22 cellular contexts compared by ENCODE assay signal in genomic region chr9:109715340-109715739, GRCh38.
"Had no signal": no experiment of that assay in that cellular context is flagged by ENCODE, and none has a peak within 500 bp of the region (broad histone marks: within the 10 kb centered on the region; RNA-seq: fewer than 3 reads in every experiment).

No MANE protein-coding gene starts in this region.

- H3K27ac ChIP-seq: heart left ventricle, lower lobe of right lung, neutrophil, psoas muscle, sigmoid colon, stomach, thoracic aorta, transverse colon had no signal

- ATAC-seq: esophagus mucosa; heart left ventricle; left lobe of liver; lower lobe of right lung; naive thymus-derived CD4-positive, alpha-beta T cell; psoas muscle had no signal

- H3K9me3 Mint-ChIP-seq: memory B cell; naive thymus-derived CD4-positive, alpha-beta T cell; nephron progenitor cell had no signal

- H3K4me3 Mint-ChIP-seq: memory B cell; naive thymus-derived CD4-positive, alpha-beta T cell; nephron progenitor cell had no signal

- H3K36me3 Mint-ChIP-seq: memory B cell; naive thymus-derived CD4-positive, alpha-beta T cell had no signal

- H3K27me3 ChIP-seq: heart left ventricle, neutrophil, sigmoid colon, transverse colon had no signal

- H3K9me3 ChIP-seq: heart left ventricle, lower lobe of right lung, neutrophil, psoas muscle, sigmoid colon, stomach, thoracic aorta, transverse colon had no signal

- H3K4me1 ChIP-seq: lower lobe of right lung, psoas muscle, sigmoid colon, stomach, transverse colon had no signal

- DNase-seq: effector memory CD4-positive, alpha-beta T cell; heart left ventricle; hippocampal formation; kidney glomerular epithelial cell; lower lobe of right lung; midbrain; naive thymus-derived CD4-positive, alpha-beta T cell; nephron progenitor cell; psoas muscle; retina; sigmoid colon; small intestine; stimulated activated CD4-positive, alpha-beta T cell treated with anti-CD3 and anti-CD28 coated beads, Interleukin-12 subunit alpha, Interleukin-12 subunit beta, amount 100 ng/mL, for 4 hours; stimulated activated naive CD4-positive, alpha-beta T cell; stomach; substantia nigra; transverse colon had no signal

- H3K36me3 ChIP-seq: heart left ventricle, lower lobe of right lung, neutrophil, sigmoid colon, stomach, thoracic aorta, transverse colon had no signal

- H3K4me1 Mint-ChIP-seq: memory B cell; naive thymus-derived CD4-positive, alpha-beta T cell; nephron progenitor cell had no signal

- H3K4me3 ChIP-seq: heart left ventricle, lower lobe of right lung, psoas muscle, sigmoid colon, stomach, thoracic aorta, transverse colon had no signal

- H3K27ac Mint-ChIP-seq: memory B cell; naive thymus-derived CD4-positive, alpha-beta T cell; nephron progenitor cell had no signal
